In the genomic region with DNA sequence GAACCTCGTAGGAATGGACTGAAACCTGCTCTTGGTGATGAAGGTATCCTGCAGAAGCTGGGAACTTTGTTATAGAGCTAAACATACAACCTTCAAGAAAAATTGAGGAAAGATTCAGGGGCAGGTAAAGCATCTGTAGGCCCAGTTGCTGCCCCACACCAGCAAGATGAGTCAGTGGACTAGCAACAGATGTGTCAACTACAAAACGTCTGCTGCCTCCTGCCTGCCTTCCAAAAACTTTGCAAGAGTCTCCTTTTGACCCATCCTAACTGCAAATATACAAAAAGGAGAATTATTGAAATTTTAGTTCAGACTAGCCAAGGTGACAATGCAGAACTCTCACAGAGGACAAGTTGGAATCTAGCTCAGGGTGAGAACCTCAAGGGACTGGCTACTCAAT, we compare ENCODE assay signal across 18 cellular contexts.
"Had no signal": no experiment of that assay in that cellular context is flagged by ENCODE, and none has a peak within 500 bp of the region (broad histone marks: within the 10 kb centered on the region; RNA-seq: fewer than 3 reads in every experiment).

No MANE protein-coding gene starts in this region.

- H3K9me3 ChIP-seq: gastrocnemius medialis, neutrophil had no signal

- DNase-seq: activated CD4-positive, alpha-beta T cell treated with anti-CD3 and anti-CD28 coated beads for 4 hours; activated CD8-positive, alpha-beta memory T cell treated with anti-CD3 and anti-CD28 coated beads, Interleukin-2, amount 50 U/mL, for 48 hours; activated CD8-positive, alpha-beta T cell treated with anti-CD3 and anti-CD28 coated beads for 36 hours; activated naive CD8-positive, alpha-beta T cell treated with anti-CD3 and anti-CD28 coated beads, Interleukin-2, amount 10 ng/mL, durations not matched to agents 7 days and 5 days; caudate nucleus; effector CD4-positive, alpha-beta T cell; gastrocnemius medialis; heart right ventricle; kidney; left ventricle myocardium superior; T-helper 9 cell had no signal

- H3K4me3 ChIP-seq: coronary artery, gastrocnemius medialis, heart right ventricle, right atrium auricular region, tibial nerve had no signal

- H3K27ac ChIP-seq: coronary artery, epithelial cell of prostate, gastrocnemius medialis, heart right ventricle, neutrophil, right atrium auricular region, tibial nerve had no signal

- H3K4me1 Mint-ChIP-seq: activated naive CD8-positive, alpha-beta T cell treated with anti-CD3 and anti-CD28 coated beads, Interleukin-2, amount 10 ng/mL, durations not matched to agents 7 days and 5 days; mesothelial cell of epicardium; stimulated activated memory B cell treated with anti-CD40 and anti-IgM and Interleukin-4, amounts not matched to agents 10 μg/mL and 1 μg/mL and 100 μg/mL, for 72 hours had no signal

- ATAC-seq: activated CD8-positive, alpha-beta T cell treated with anti-CD3 and anti-CD28 coated beads for 36 hours; gastrocnemius medialis; heart right ventricle; left ventricle myocardium superior; stimulated activated memory B cell treated with anti-CD40 and anti-IgM and Interleukin-4, amounts not matched to agents 10 μg/mL and 1 μg/mL and 100 μg/mL, for 72 hours had no signal

- H3K4me3 Mint-ChIP-seq: activated CD8-positive, alpha-beta T cell treated with anti-CD3 and anti-CD28 coated beads for 36 hours; activated naive CD8-positive, alpha-beta T cell treated with anti-CD3 and anti-CD28 coated beads, Interleukin-2, amount 10 ng/mL, durations not matched to agents 7 days and 5 days; mesothelial cell of epicardium; stimulated activated memory B cell treated with anti-CD40 and anti-IgM and Interleukin-4, amounts not matched to agents 10 μg/mL and 1 μg/mL and 100 μg/mL, for 72 hours had no signal

- H3K27me3 ChIP-seq: gastrocnemius medialis, heart right ventricle, neutrophil, right atrium auricular region, tibial nerve had no signal

- H3K4me1 ChIP-seq: gastrocnemius medialis, heart right ventricle, right atrium auricular region, tibial nerve had no signal

- H3K36me3 ChIP-seq: gastrocnemius medialis, heart right ventricle, neutrophil, right atrium auricular region, tibial nerve had no signal

- H3K27me3 Mint-ChIP-seq: activated CD8-positive, alpha-beta T cell treated with anti-CD3 and anti-CD28 coated beads for 36 hours; activated naive CD8-positive, alpha-beta T cell treated with anti-CD3 and anti-CD28 coated beads, Interleukin-2, amount 10 ng/mL, durations not matched to agents 7 days and 5 days; stimulated activated memory B cell treated with anti-CD40 and anti-IgM and Interleukin-4, amounts not matched to agents 10 μg/mL and 1 μg/mL and 100 μg/mL, for 72 hours had no signal

- H3K36me3 Mint-ChIP-seq: activated naive CD8-positive, alpha-beta T cell treated with anti-CD3 and anti-CD28 coated beads, Interleukin-2, amount 10 ng/mL, durations not matched to agents 7 days and 5 days; mesothelial cell of epicardium; stimulated activated memory B cell treated with anti-CD40 and anti-IgM and Interleukin-4, amounts not matched to agents 10 μg/mL and 1 μg/mL and 100 μg/mL, for 72 hours had no signal

- H3K27ac Mint-ChIP-seq: activated CD8-positive, alpha-beta T cell treated with anti-CD3 and anti-CD28 coated beads for 36 hours; activated naive CD8-positive, alpha-beta T cell treated with anti-CD3 and anti-CD28 coated beads, Interleukin-2, amount 10 ng/mL, durations not matched to agents 7 days and 5 days; mesothelial cell of epicardium; stimulated activated memory B cell treated with anti-CD40 and anti-IgM and Interleukin-4, amounts not matched to agents 10 μg/mL and 1 μg/mL and 100 μg/mL, for 72 hours had no signal
